Comparison of ENCODE assay signal across 30 cellular contexts in the genomic region with DNA sequence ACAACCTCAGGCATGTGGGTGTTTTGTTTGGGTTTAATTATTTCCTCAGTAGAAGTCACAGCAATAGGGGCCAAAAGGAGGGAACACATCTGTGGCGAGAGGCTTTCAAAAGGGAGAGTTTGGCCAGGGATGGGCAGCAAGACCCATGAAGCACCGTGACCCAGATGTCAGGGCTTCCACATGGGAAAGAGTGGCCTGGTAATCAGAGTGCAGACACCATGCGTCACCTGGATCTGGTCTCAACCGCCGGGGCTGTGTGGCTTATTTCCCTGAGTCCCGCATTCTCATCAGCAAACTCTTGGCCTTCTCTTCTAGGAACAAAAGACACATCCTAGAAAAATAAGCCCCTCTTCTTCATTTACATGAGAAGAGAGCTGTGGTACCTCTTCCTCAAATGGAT. TPM values are rescaled to one million over a fixed set of nuclear protein-coding genes. Genes with fewer than 3 reads are reported as not detected.
"Had no signal": no experiment of that assay in that cellular context is flagged by ENCODE, and none has a peak within 500 bp of the region (broad histone marks: within the 10 kb centered on the region; RNA-seq: fewer than 3 reads in every experiment).

No MANE protein-coding gene starts in this region.

- H3K27ac ChIP-seq: lower lobe of right lung, parathyroid adenoma had no signal

- H3K4me3 Mint-ChIP-seq: activated B cell treated with CpG ODN at 0.5 μM for 24 hours; activated CD8-positive, alpha-beta memory T cell treated with anti-CD3 and anti-CD28 coated beads, Interleukin-2, amount 10 ng/mL, durations not matched to agents 7 days and 5 days; activated CD8-positive, alpha-beta T cell treated with anti-CD3 and anti-CD28 coated beads, Interleukin-2, amount 10 ng/mL, durations not matched to agents 7 days and 5 days; activated naive CD8-positive, alpha-beta T cell treated with anti-CD3 and anti-CD28 coated beads, Interleukin-2, amount 50 U/mL, for 24 hours; central memory CD8-positive, alpha-beta T cell; immature natural killer cell; naive thymus-derived CD8-positive, alpha-beta T cell; neural crest cell had no signal

- H3K27ac Mint-ChIP-seq: activated B cell treated with CpG ODN at 0.5 μM for 24 hours; activated CD8-positive, alpha-beta memory T cell treated with anti-CD3 and anti-CD28 coated beads, Interleukin-2, amount 10 ng/mL, durations not matched to agents 7 days and 5 days; activated CD8-positive, alpha-beta T cell treated with anti-CD3 and anti-CD28 coated beads, Interleukin-2, amount 10 ng/mL, durations not matched to agents 7 days and 5 days; activated naive CD8-positive, alpha-beta T cell treated with anti-CD3 and anti-CD28 coated beads, Interleukin-2, amount 50 U/mL, for 24 hours had no signal

- H3K9me3 Mint-ChIP-seq: activated B cell treated with CpG ODN at 0.5 μM for 24 hours; activated naive CD8-positive, alpha-beta T cell treated with anti-CD3 and anti-CD28 coated beads, Interleukin-2, amount 50 U/mL, for 24 hours; central memory CD8-positive, alpha-beta T cell; immature natural killer cell; naive thymus-derived CD8-positive, alpha-beta T cell; neural crest cell had no signal

- H3K9me3 ChIP-seq: heart left ventricle, lower lobe of right lung, transverse colon had no signal

- DNase-seq: activated B cell treated with CpG ODN at 0.5 μM for 24 hours; activated CD4-positive, alpha-beta T cell treated with anti-CD3 and anti-CD28 coated beads, Interleukin-2, amount 50 U/mL, for 1 hour; activated CD8-positive, alpha-beta memory T cell treated with anti-CD3 and anti-CD28 coated beads, Interleukin-2, amount 10 ng/mL, durations not matched to agents 7 days and 5 days; activated CD8-positive, alpha-beta T cell treated with anti-CD3 and anti-CD28 coated beads, Interleukin-2, amount 10 ng/mL, durations not matched to agents 7 days and 5 days; activated naive CD4-positive, alpha-beta T cell treated with anti-CD3 and anti-CD28 coated beads, Interleukin-2, amount 50 U/mL, for 16 hours; activated naive CD8-positive, alpha-beta T cell treated with anti-CD3 and anti-CD28 coated beads, Interleukin-2, amount 50 U/mL, for 24 hours; activated T-cell treated with anti-CD3 and anti-CD28 coated beads, Interleukin-2, amount 50 U/mL, for 48 hours; amygdala; effector memory CD4-positive, alpha-beta T cell; hypothalamus; immature natural killer cell; lower lobe of right lung; mesenchymal stem cell; naive thymus-derived CD8-positive, alpha-beta T cell; nucleus accumbens; stimulated activated CD4-positive, alpha-beta T cell treated with anti-CD3 and anti-CD28 coated beads, Interleukin-2, amount 100 ng/mL, for 48 hours; stimulated activated naive CD4-positive, alpha-beta T cell treated with Interleukin-2 at 50 U/mL for 16 hours; transverse colon had no signal

- H3K27me3 ChIP-seq: heart left ventricle, transverse colon had no signal

- H3K4me3 ChIP-seq: lower lobe of right lung, transverse colon had no signal

- H3K36me3 Mint-ChIP-seq: activated CD8-positive, alpha-beta memory T cell treated with anti-CD3 and anti-CD28 coated beads, Interleukin-2, amount 10 ng/mL, durations not matched to agents 7 days and 5 days had no signal

- ATAC-seq: activated CD8-positive, alpha-beta memory T cell treated with anti-CD3 and anti-CD28 coated beads, Interleukin-2, amount 10 ng/mL, durations not matched to agents 7 days and 5 days; activated CD8-positive, alpha-beta T cell treated with anti-CD3 and anti-CD28 coated beads, Interleukin-2, amount 10 ng/mL, durations not matched to agents 7 days and 5 days; activated naive CD8-positive, alpha-beta T cell treated with anti-CD3 and anti-CD28 coated beads, Interleukin-2, amount 50 U/mL, for 24 hours; heart left ventricle; left lobe of liver; lower lobe of right lung; naive thymus-derived CD8-positive, alpha-beta T cell; right cardiac atrium had no signal

- H3K4me1 ChIP-seq: parathyroid adenoma had no signal

- H3K27me3 Mint-ChIP-seq: activated B cell treated with CpG ODN at 0.5 μM for 24 hours; activated CD8-positive, alpha-beta memory T cell treated with anti-CD3 and anti-CD28 coated beads, Interleukin-2, amount 10 ng/mL, durations not matched to agents 7 days and 5 days; activated naive CD8-positive, alpha-beta T cell treated with anti-CD3 and anti-CD28 coated beads, Interleukin-2, amount 50 U/mL, for 24 hours; central memory CD8-positive, alpha-beta T cell; naive thymus-derived CD8-positive, alpha-beta T cell had no signal

- H3K4me1 Mint-ChIP-seq: activated B cell treated with CpG ODN at 0.5 μM for 24 hours; activated naive CD8-positive, alpha-beta T cell treated with anti-CD3 and anti-CD28 coated beads, Interleukin-2, amount 50 U/mL, for 24 hours; central memory CD8-positive, alpha-beta T cell had no signal

RNA-seq across cellular contexts. Expression of a gene that starts 12.4 kb away (rescaled TPM):
- total RNA-seq: bronchial epithelial cell, dermis microvascular lymphatic vessel endothelial cell, epithelial cell of proximal tubule, kidney epithelial cell had no signal
- polyA plus RNA-seq: immature natural killer cell had no signal

RNA-seq across cellular contexts. Expression of a gene that starts 16.8 kb away (rescaled TPM):
- total RNA-seq: epithelial cell of proximal tubule had no signal

RNA-seq across cellular contexts. Expression of a gene that starts 52.6 kb away (rescaled TPM):
- total RNA-seq: activated B cell treated with CpG ODN at 0.5 μM for 24 hours; activated CD8-positive, alpha-beta memory T cell treated with anti-CD3 and anti-CD28 coated beads, Interleukin-2, amount 10 ng/mL, durations not matched to agents 7 days and 5 days; activated CD8-positive, alpha-beta T cell treated with anti-CD3 and anti-CD28 coated beads, Interleukin-2, amount 10 ng/mL, durations not matched to agents 7 days and 5 days; bronchial epithelial cell; epithelial cell of proximal tubule; kidney epithelial cell; naive thymus-derived CD8-positive, alpha-beta T cell; neural crest cell; T-helper 2 cell treated with Interferon-gamma antibody and Interleukin-4, amounts not matched to agents 100 ng/mL and 5 ng/mL, for 36 hours; temporal lobe had no signal
- polyA plus RNA-seq: immature natural killer cell had no signal
